8 cellular contexts compared by ENCODE assay signal in the genomic region with DNA sequence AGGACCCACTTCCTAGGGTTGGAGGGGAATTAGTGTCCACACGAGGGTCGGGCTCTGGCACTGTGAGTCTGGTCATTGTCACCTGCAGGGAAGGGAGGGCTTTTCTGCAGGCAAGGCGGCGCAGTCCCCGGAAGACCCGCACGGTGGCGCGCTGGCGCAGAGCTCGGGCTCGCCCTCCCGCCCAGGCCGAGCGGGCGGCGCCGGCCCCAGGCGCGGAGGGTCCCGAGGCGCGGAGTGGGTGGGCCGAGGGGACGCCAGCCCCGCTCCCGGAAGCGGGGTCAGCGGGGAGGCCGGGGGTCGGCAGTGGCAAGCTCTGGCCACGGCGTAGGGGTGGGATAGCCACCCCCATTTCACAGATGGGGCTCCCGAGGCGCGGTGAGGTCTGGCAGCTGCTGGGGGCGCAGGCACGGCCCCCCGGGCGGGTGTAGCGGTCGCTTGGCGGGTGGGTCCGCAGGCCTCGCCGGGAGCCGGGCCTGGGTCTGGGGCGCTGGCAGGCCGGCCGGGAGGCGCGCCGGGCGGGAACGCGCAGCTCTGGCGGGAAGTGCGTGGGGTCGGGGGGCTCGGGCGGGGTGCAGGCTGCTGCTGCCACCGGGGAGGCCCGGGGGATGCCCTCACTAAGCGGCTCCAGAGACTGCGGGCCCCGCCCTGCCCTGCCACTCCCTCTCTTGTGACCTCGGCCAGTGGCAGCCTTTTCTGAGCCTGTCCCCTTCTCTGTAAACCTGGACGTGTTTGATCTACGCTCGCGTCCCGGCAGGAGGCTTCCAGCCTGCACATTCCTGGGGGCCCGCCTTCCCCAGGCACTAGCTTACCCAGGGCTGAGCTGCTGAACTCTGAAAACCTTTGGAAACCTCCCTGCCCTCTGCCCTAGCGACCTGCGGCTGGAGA.
DNase-seq lines count a peak whose midpoint lies in the region; ATAC-seq lines count a peak whose summit lies in the region.

No MANE protein-coding gene starts in this region.

- DNase-seq in MV-4-11 (lab: John Stamatoyannopoulos, UW) (peak; percentile 5), cerebellar cortex (ENCODE audit: low spot score) (peak; percentile 33), left kidney (ENCODE audit: low read depth, low spot score) (peak; percentile 88)
- DNase-seq in activated CD4-positive, CD25-positive, alpha-beta regulatory T cell treated with anti-CD3 and anti-CD28 coated beads, Interleukin-2, amount 50 U/mL, for 72 hours, result peak; percentile 82
- DNase-seq in stimulated activated CD4-positive, alpha-beta T cell treated with anti-CD3 and anti-CD28 coated beads, Interleukin-4, amount 100 ng/mL, for 24 hours, result peak; percentile 72

- peak overlapping the region; percentile 98 for H3K4me2 ChIP-seq in BLaER1

- H4K20me1 ChIP-seq in BLaER1, result no peaks in the 10 kb centered on the region

- peak; percentile 76 for ATAC-seq in GM21360 (IDR thresholded peaks at IDR 0.05; ENCODE audit: unreplicated experiment)
- no peak for ATAC-seq in GM21717 (IDR thresholded peaks at IDR 0.05; ENCODE audit: unreplicated experiment)

- H3K36me3 ChIP-seq in BLaER1, result no peaks in the 10 kb centered on the region

- peaks cover 45% of the 10 kb centered on the region for H3K4me1 ChIP-seq in BLaER1

- no peaks in the 10 kb centered on the region for H3K9me3 ChIP-seq in BLaER1

- H3K27ac ChIP-seq in BLaER1, result no peak overlapping the region; the same call in 1 of the 2 replicates

- H3K27me3 ChIP-seq in BLaER1, result peaks cover 13% of the 10 kb centered on the region; the same call in 1 of the 2 replicates

- peak overlapping the region; percentile 66 for H3K4me3 ChIP-seq in BLaER1

- H3K9ac ChIP-seq in BLaER1, result peak overlapping the region; percentile 65; the same call in 1 of the 2 replicates

Comparison
In these comparisons a context has a peak if more than half of its experiments do, and no peak if none do; other contexts are left out.
1. DNase-seq: peak in every context shown above with its lines; median percentile 88 in left kidney; 82 in activated CD4-positive, CD25-positive, alpha-beta regulatory T cell treated with anti-CD3 and anti-CD28 coated beads, Interleukin-2, amount 50 U/mL, for 72 hours; 72 in stimulated activated CD4-positive, alpha-beta T cell treated with anti-CD3 and anti-CD28 coated beads, Interleukin-4, amount 100 ng/mL, for 24 hours; 33 in cerebellar cortex; 5 in MV-4-11.